In genomic region chr12:92002195-92002649, GRCh38 we compare ENCODE assay signal across 14 cellular contexts.
A peak's percentile ranks its signal among the peaks of the same experiment; 100 is the strongest.
DNase-seq lines count a peak whose midpoint lies in the region; ATAC-seq and TF ChIP-seq lines count a peak whose summit lies in the region.
"Had no signal": no experiment of that assay in that cellular context is flagged by ENCODE, and none has a peak within 500 bp of the region (broad histone marks: within the 10 kb centered on the region; RNA-seq: fewer than 3 reads in every experiment).

No MANE protein-coding gene starts in this region.

- CTCF ChIA-PET in CD8-positive, alpha-beta T cell (lab: Charles Lee): interaction anchor here (1.0 kb wide), 1 partner anchor 142 kb away, joined by 5 read pairs; no protein-coding TSS in a partner anchor

- H3K36me3 ChIP-seq in CD8-positive, alpha-beta T cell (ENCODE audit: insufficient read depth, low read length): no peaks in the 10 kb centered on the region
- H3K36me3 ChIP-seq in GM23248 (ENCODE audit: low read depth) (no peaks in the 10 kb centered on the region), MM.1S (replicated peaks; ENCODE audit: insufficient read depth, low read length) (no peaks in the 10 kb centered on the region)
- H3K36me3 ChIP-seq: BE2C had no signal

- H3K27me3 ChIP-seq in CD8-positive, alpha-beta T cell (ENCODE audit: insufficient read depth, low read length): no peaks in the 10 kb centered on the region
- no peaks in the 10 kb centered on the region for H3K27me3 ChIP-seq in GM23248 (replicated peaks; ENCODE audit: insufficient read depth)
- H3K27me3 ChIP-seq in MM.1S (replicated peaks; ENCODE audit: insufficient read depth, low read length): no peaks in the 10 kb centered on the region
- H3K27me3 ChIP-seq: BE2C had no signal

- H3K4me1 ChIP-seq in CD8-positive, alpha-beta T cell (ENCODE audit: insufficient read depth, low read length): peaks cover 12% of the 10 kb centered on the region
- no peaks in the 10 kb centered on the region for H3K4me1 ChIP-seq in GM23248 (ENCODE audit: insufficient read depth)
- no peaks in the 10 kb centered on the region for H3K4me1 ChIP-seq in MM.1S (ENCODE audit: low read length)

- H3K36me3 Mint-ChIP-seq in CD8-positive, alpha-beta T cell: peaks cover 21% of the 10 kb centered on the region
- H3K36me3 Mint-ChIP-seq in brain: peaks cover 26% of the 10 kb centered on the region
- peaks cover 0 to 33% (median 27%) of the 10 kb centered on the region in 3 donors for H3K36me3 Mint-ChIP-seq in naive thymus-derived CD8-positive, alpha-beta T cell

- no peaks in the 10 kb centered on the region for H3K79me2 ChIP-seq in GM23248 (ENCODE audit: insufficient read depth)
- no peaks in the 10 kb centered on the region for H3K79me2 ChIP-seq in MM.1S (ENCODE audit: low read length)

- no peaks in the 10 kb centered on the region for H4K20me1 ChIP-seq in GM23248 (ENCODE audit: insufficient read depth)
- H4K20me1 ChIP-seq in MM.1S (ENCODE audit: insufficient read depth, low read length): no peaks in the 10 kb centered on the region

- in situ Hi-C loops in GM23248 (cut with MboI): no loop called here

- H3K9ac ChIP-seq in GM23248 (no peak overlapping the region), MM.1S (ENCODE audit: low read length) (no peak overlapping the region)

- no peak overlapping the region for H3K4me2 ChIP-seq in GM23248 (ENCODE audit: unreplicated experiment)
- no peak overlapping the region for H3K4me2 ChIP-seq in MM.1S (ENCODE audit: low read depth, low read length)

- ATAC-seq in CD8-positive, alpha-beta T cell: no peak
- peak; percentile 10 to 53 for ATAC-seq in naive thymus-derived CD8-positive, alpha-beta T cell
- no peak for ATAC-seq in HG02870 (IDR thresholded peaks at IDR 0.05; ENCODE audit: unreplicated experiment)

- peak overlapping the region; percentile 80 for H3K27ac Mint-ChIP-seq in CD8-positive, alpha-beta T cell
- H3K27ac Mint-ChIP-seq in brain: peak overlapping the region in 3 of 5 experiments; percentile 49 to 66 (median 63)
- peak overlapping the region; percentile 78 to 96 (median 88) for H3K27ac Mint-ChIP-seq in naive thymus-derived CD8-positive, alpha-beta T cell

- H2AFZ ChIP-seq in GM23248: peak overlapping the region; percentile 61
- H2AFZ ChIP-seq in MM.1S (ENCODE audit: low read length): no peak overlapping the region

- no peaks in the 10 kb centered on the region for H3K9me3 ChIP-seq in CD8-positive, alpha-beta T cell (ENCODE audit: low read length)
- H3K9me3 ChIP-seq in GM23248 (ENCODE audit: low read depth) (no peaks in the 10 kb centered on the region), MM.1S (replicated peaks; ENCODE audit: insufficient read depth, low read length) (no peaks in the 10 kb centered on the region)
- H3K9me3 ChIP-seq: BE2C had no signal

- H3K27ac ChIP-seq in CD8-positive, alpha-beta T cell (ENCODE audit: low read depth, low read length): no peak overlapping the region
- H3K27ac ChIP-seq in GM23248: no peak overlapping the region
- H3K27ac ChIP-seq in MM.1S (ENCODE audit: low read length): no peak overlapping the region

- intact Hi-C loops in CD8-positive, alpha-beta T cell (cut with DNase I, micrococcal nuclease): no loop called here

- no peak for TF ChIP-seq CTCF in CD8-positive, alpha-beta T cell (IDR thresholded peaks at IDR 0.05)
- TF ChIP-seq CTCF in brain (conservative IDR thresholded peaks at IDR 0.05) (no peak), MM.1S (IDR thresholded peaks at IDR 0.05; ENCODE audit: low read length) (no peak)

- no peaks in the 10 kb centered on the region for H3K27me3 Mint-ChIP-seq in CD8-positive, alpha-beta T cell (ENCODE audit: low read depth)
- no peaks in the 10 kb centered on the region for H3K27me3 Mint-ChIP-seq in brain
- no peaks in the 10 kb centered on the region for H3K27me3 Mint-ChIP-seq in naive thymus-derived CD8-positive, alpha-beta T cell

- H3K4me1 Mint-ChIP-seq in CD8-positive, alpha-beta T cell (ENCODE audit: low read depth): peaks cover 56% of the 10 kb centered on the region
- H3K4me1 Mint-ChIP-seq in brain: peaks cover 24% of the 10 kb centered on the region
- H3K4me1 Mint-ChIP-seq in naive thymus-derived CD8-positive, alpha-beta T cell: peaks cover 24 to 56% (median 54%) of the 10 kb centered on the region in 4 donors

- no peak for DNase-seq in CD8-positive, alpha-beta T cell
- DNase-seq in GM23248 (peak; percentile 9), NCI-H1930 (lab: John Stamatoyannopoulos, UW) (no peak), MM.1S (no peak)
- no peak for DNase-seq in naive thymus-derived CD8-positive, alpha-beta T cell
- DNase-seq: amniotic stem cell, BE2C, dermis blood vessel endothelial cell, DND-41, NCI-H226, substantia nigra, T-helper 9 cell had no signal

- 96 to 97% methylated on average over 1 of the region's 1 CpG for WGBS in GM23248 (ENCODE audit: low coverage in 1 of 2, low lambda C conversion rate in 2 of 2, missing lambda C conversion rate in 2 of 2), 2 experiments

- H3K4me3 Mint-ChIP-seq in CD8-positive, alpha-beta T cell: no peak overlapping the region
- H3K4me3 Mint-ChIP-seq in brain: no peak overlapping the region
- peak overlapping the region; percentile 23 to 79 (median 60) for H3K4me3 Mint-ChIP-seq in naive thymus-derived CD8-positive, alpha-beta T cell

- peaks cover 19% of the 10 kb centered on the region for H3K9me3 Mint-ChIP-seq in CD8-positive, alpha-beta T cell
- H3K9me3 Mint-ChIP-seq in brain: peaks cover 14 to 33% (median 27%) of the 10 kb centered on the region in 5 experiments
- peaks cover 9 to 36% (median 29%) of the 10 kb centered on the region in 9 donors for H3K9me3 Mint-ChIP-seq in naive thymus-derived CD8-positive, alpha-beta T cell

- no peak overlapping the region for H3K4me3 ChIP-seq in CD8-positive, alpha-beta T cell (ENCODE audit: low read depth, low read length)
- H3K4me3 ChIP-seq in GM23248 (no peak overlapping the region), MM.1S (ENCODE audit: low read length) (no peak overlapping the region)

- POLR2A ChIA-PET in CD8-positive, alpha-beta T cell (lab: Charles Lee): interaction anchor here (1.3 kb wide), 1 partner anchor 173 kb away, joined by 3 read pairs; no protein-coding TSS in a partner anchor
- POLR2A ChIA-PET in naive thymus-derived CD8-positive, alpha-beta T cell (lab: Charles Lee): interaction anchor here (1.4 kb wide), 1 partner anchor 143 kb away, joined by 10 read pairs; the partner anchor contains the start of gene BTG1

- H3K9me2 ChIP-seq in GM23248 (ENCODE audit: insufficient read depth) (no peaks in the 10 kb centered on the region), MM.1S (replicated peaks; ENCODE audit: insufficient read depth, low read length) (no peaks in the 10 kb centered on the region)

- no peaks in the 10 kb centered on the region for H3F3A ChIP-seq in GM23248 (ENCODE audit: insufficient read depth)
- no peaks in the 10 kb centered on the region for H3F3A ChIP-seq in MM.1S (ENCODE audit: insufficient read depth, low read length)

Comparison
In these comparisons a context has a peak if more than half of its experiments do, and no peak if none do; other contexts are left out.
1. ATAC-seq: peak in naive thymus-derived CD8-positive, alpha-beta T cell (2 of 2); none in CD8-positive, alpha-beta T cell (single experiment) and HG02870 (single experiment).
2. H3K4me3 Mint-ChIP-seq: peak in naive thymus-derived CD8-positive, alpha-beta T cell (10 of 10); none in CD8-positive, alpha-beta T cell (single experiment) and brain (0 of 5).
3. Peak in every context shown above with its lines, with median percentiles within 50 percentile points of each other: H3K27ac Mint-ChIP-seq.